Comparison of ENCODE assay signal across 8 cellular contexts in the genomic region with DNA sequence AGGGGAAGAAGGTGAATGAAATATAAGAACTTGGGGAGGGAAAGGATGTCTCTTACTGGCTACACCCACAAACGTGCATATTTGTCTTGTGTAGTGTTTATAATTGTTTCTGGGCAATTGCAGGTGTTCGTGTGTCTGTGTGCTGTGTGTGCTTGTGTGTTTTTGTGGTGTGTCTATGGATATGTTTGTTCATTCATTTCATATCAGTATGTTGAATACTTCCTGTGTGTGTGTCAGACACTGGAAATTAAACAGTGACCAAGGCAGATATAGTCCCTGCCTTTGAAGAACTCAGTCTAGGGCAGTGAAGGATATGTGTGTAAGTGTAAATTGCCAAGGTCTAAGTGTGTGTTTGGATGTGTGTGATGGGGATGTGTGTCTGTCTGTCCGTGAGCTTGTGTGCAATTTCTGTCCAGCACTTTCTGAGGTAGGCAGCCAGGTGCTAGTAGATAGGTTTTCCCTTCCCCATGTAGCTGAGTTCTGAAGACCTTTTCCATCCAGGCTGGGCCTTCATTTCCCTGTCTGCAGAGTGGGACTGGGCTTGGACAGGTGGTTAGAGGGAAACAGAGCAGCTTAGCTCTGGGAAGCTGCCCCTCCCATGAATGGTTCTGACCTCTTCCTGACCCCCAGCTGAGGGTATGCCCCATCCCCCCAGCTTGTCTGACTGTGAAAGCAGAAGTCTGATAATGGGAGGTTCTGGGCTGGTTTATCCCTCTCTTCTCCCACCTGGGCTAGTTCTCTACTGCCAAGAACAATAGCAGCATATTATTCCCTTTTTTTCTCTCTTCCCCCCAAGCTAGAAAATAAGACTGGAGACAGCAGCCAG. TPM values are rescaled to one million over a fixed set of nuclear protein-coding genes. Genes with fewer than 3 reads are reported as not detected.
DNase-seq lines count a peak whose midpoint lies in the region; ATAC-seq, FAIRE-seq and TF ChIP-seq lines count a peak whose summit lies in the region.

No MANE protein-coding gene starts in this region.

- CTCF ChIA-PET in MCF 10A (lab: Yijun Ruan, JAX) = interaction anchor here (0.5 to 0.6 kb wide), 6 partner anchors 24 to 898 kb away, joined by 3 to 5 read pairs (median 4); no protein-coding TSS in a partner anchor

- H3K4me1 Mint-ChIP-seq in CD14-positive monocyte (peaks cover 64% of the 10 kb centered on the region), T-helper 17 cell (peaks cover 44% of the 10 kb centered on the region), MCF 10A (ENCODE audit: insufficient read depth, unreplicated experiment) (peaks cover 18% of the 10 kb centered on the region)

- no TSS peak for BruUV-seq in MCF 10A (replicated peaks; lab: Mats Ljungman, UMichigan)

- DNase-seq in CD14-positive monocyte (ENCODE audit: low spot score) = peak; percentile 63
- DNase-seq in GM18507 (ENCODE audit: extremely low spot score, insufficient read length, low read depth) = peak; percentile 17
- DNase-seq in T-helper 17 cell = no peak
- peak; percentile 65 for DNase-seq in iPS-NIHi7 (ENCODE audit: extremely low spot score)
- no peak for DNase-seq in LoVo (ENCODE audit: low spot score)
- DNase-seq in left lobe of liver (ENCODE audit: low spot score) = no peak
- no peak for DNase-seq in MCF 10A (ENCODE audit: unreplicated experiment)

- H3K9me3 Mint-ChIP-seq in CD14-positive monocyte = no peaks in the 10 kb centered on the region
- no peaks in the 10 kb centered on the region for H3K9me3 Mint-ChIP-seq in MCF 10A (ENCODE audit: unreplicated experiment)

- H3K27ac Mint-ChIP-seq in CD14-positive monocyte (peak overlapping the region; percentile 51 to 90 (median 85)), T-helper 17 cell (peak overlapping the region; percentile 86), MCF 10A (ENCODE audit: low read depth, unreplicated experiment) (no peak overlapping the region)

- H3K4me3 Mint-ChIP-seq in CD14-positive monocyte (peak overlapping the region; percentile 58 to 72), T-helper 17 cell (peak overlapping the region; percentile 28), MCF 10A (ENCODE audit: unreplicated experiment) (no peak overlapping the region)

- intact Hi-C loops in CD14-positive monocyte (cut with micrococcal nuclease) (loop anchor here in 1 of 2 donors (5.0 kb wide), 1 partner anchor 35 kb away; no protein-coding TSS in a partner anchor), MCF 10A (cut with micrococcal nuclease) (no loop called here)

- H3K36me3 Mint-ChIP-seq in CD14-positive monocyte (peaks cover 26 to 32% of the 10 kb centered on the region in 2 donors), T-helper 17 cell (ENCODE audit: low read depth) (peaks cover 10% of the 10 kb centered on the region), MCF 10A (ENCODE audit: insufficient read depth, unreplicated experiment) (peaks cover 24% of the 10 kb centered on the region)

- ATAC-seq in T-helper 17 cell (no peak), HG03097 (IDR thresholded peaks at IDR 0.05; ENCODE audit: low FRiP score, unreplicated experiment) (no peak), left lobe of liver (no peak)

- TF ChIP-seq CTCF in CD14-positive monocyte (IDR thresholded peaks at IDR 0.05) (no peak), MCF 10A (IDR thresholded peaks at IDR 0.05; ENCODE audit: unreplicated experiment) (no peak)

- H3K9me3 ChIP-seq in T-helper 17 cell (ENCODE audit: control insufficient read depth, low read length, poor library complexity, severe bottlenecking) = no peaks in the 10 kb centered on the region

- peak; percentile 73 for FAIRE-seq in GM18507 (lab: Jason Lieb, UNC)

- POLR2A ChIA-PET in MCF 10A (lab: Yijun Ruan, JAX) = interaction anchor here (0.7 to 2.5 kb wide), 2 partner anchors 26 to 44 kb away, joined by 3 to 10 read pairs; partner anchors contain the start of gene AGO3

- H3K27me3 Mint-ChIP-seq in CD14-positive monocyte (ENCODE audit: low read depth in 3 of 3) = peaks cover 0 to 5% (median 0%) of the 10 kb centered on the region in 3 donors
- no peaks in the 10 kb centered on the region for H3K27me3 Mint-ChIP-seq in T-helper 17 cell
- no peaks in the 10 kb centered on the region for H3K27me3 Mint-ChIP-seq in MCF 10A (ENCODE audit: insufficient read depth, unreplicated experiment)

RNA-seq across cellular contexts. Expression of gene AGO1, which starts 3.8 kb away (rescaled TPM):
- 10 to 100 TPM; 10.9 to 13.9 TPM for polyA plus RNA-seq in CD14-positive monocyte
- total RNA-seq in T-helper 17 cell (10 to 100 TPM; 23.3 to 25.3 TPM), left lobe of liver (10.7 TPM), MCF 10A (2022) (13.5 and 15.7 TPM in 2 replicates)

RNA-seq across cellular contexts. Expression of gene AGO3, which starts 44.1 kb away (rescaled TPM):
- polyA plus RNA-seq in CD14-positive monocyte = 1 to 10 TPM; 6.3 to 9.0 TPM
- 10 to 100 TPM; 30.4 to 33.0 TPM for total RNA-seq in T-helper 17 cell
- total RNA-seq in left lobe of liver = 17.3 TPM
- total RNA-seq in MCF 10A (2022) = 27.3 and 31.6 TPM in 2 replicates

Comparison
In these comparisons a context has a peak if more than half of its experiments do, and no peak if none do; other contexts are left out.
1. DNase-seq: peak in CD14-positive monocyte (single experiment), GM18507 (single experiment) and iPS-NIHi7 (single experiment); none in T-helper 17 cell (0 of 3), LoVo (single experiment), left lobe of liver (single experiment) and MCF 10A (single experiment).